Comparison of ENCODE assay signal across 22 cellular contexts in the genomic region with DNA sequence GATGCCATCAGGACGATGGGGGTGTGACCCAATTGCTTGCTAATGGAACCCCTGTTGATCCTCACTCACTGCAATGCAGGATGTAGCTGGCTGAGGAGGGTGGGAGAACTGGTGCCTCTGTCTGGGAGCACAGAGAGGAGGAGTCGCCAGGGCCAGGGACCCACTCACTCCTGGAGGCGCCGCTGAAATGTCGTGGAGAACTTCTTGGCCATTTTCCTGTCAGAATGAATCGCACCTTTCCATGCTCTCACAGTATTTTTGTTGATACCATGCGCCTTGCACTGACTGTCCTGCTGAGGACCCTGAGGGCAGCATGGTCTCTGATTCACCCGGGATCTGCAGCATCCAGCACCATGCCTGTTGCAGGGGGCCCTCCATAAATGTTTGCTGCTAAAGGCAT.
"Had no signal": no experiment of that assay in that cellular context is flagged by ENCODE, and none has a peak within 500 bp of the region (broad histone marks: within the 10 kb centered on the region; RNA-seq: fewer than 3 reads in every experiment).

No MANE protein-coding gene starts in this region.

- H3K4me3 ChIP-seq: K562, MG63, SJSA1, SK-N-MC had no signal

- H3K4me3 Mint-ChIP-seq: IgD-negative memory B cell had no signal

- H3K4me1 Mint-ChIP-seq: IgD-negative memory B cell had no signal

- ATAC-seq: K562 had no signal

- H3K27me3 ChIP-seq: MG63, SJSA1 had no signal

- DNase-seq: MG63, NCI-H1092 treated with DMSO at 0.1 percent for 48 hours, NCI-H1436, NCI-H187, NCI-H2029, NCI-H2081 treated with DMSO at 0.1 percent for 48 hours, NCI-H2171, NCI-H226, NCI-H446, NCI-H510A, NCI-H524 treated with DMSO at 0.1 percent for 48 hours, NCI-H69, NCI-H774, Right ventricle myocardium superior, RPMI8226, SIG-M5 had no signal

- H3K9me3 Mint-ChIP-seq: IgD-negative memory B cell had no signal

- H3K9me3 ChIP-seq: MG63, SJSA1 had no signal

- H3K4me2 ChIP-seq: KMS-11 had no signal

- H3K27ac ChIP-seq: HL-60, KMS-11, SJSA1, SK-N-MC had no signal

- H3K27ac Mint-ChIP-seq: IgD-negative memory B cell had no signal

- H3K36me3 ChIP-seq: MG63, SJSA1 had no signal

- H3K9ac ChIP-seq: KMS-11 had no signal
